In genomic region chr11:60981515-60981914, GRCh38 we compare ENCODE assay signal across 1 cellular context.
TF ChIP-seq lines count a peak whose summit lies in the region.

No MANE protein-coding gene starts in this region.

TF ChIP-seq in GM23338, 12 proteins besides CTCF, POLR2A, EP300 and RAD21:
- TF ChIP-seq ZNF462 (CRISPR knock-in tag; IDR thresholded peaks at IDR 0.05) (no peak), ZNF331 (CRISPR knock-in tag; IDR thresholded peaks at IDR 0.05; ENCODE audit: low read depth) (no peak), JUNB (IDR thresholded peaks at IDR 0.05; ENCODE audit: unreplicated experiment) (no peak), REST (IDR thresholded peaks at IDR 0.05; ENCODE audit: unreplicated experiment) (no peak), ZNF114 (CRISPR knock-in tag; IDR thresholded peaks at IDR 0.05) (no peak), STAT1 (IDR thresholded peaks at IDR 0.05; ENCODE audit: unreplicated experiment) (no peak), NANOG (IDR thresholded peaks at IDR 0.05; ENCODE audit: borderline replicate concordance) (no peak), EZH2 (IDR thresholded peaks at IDR 0.05; ENCODE audit: low read depth, unreplicated experiment) (no peak), EZH2phosphoT487 (IDR thresholded peaks at IDR 0.05; ENCODE audit: unreplicated experiment) (no peak), CREB1 (CRISPR knock-in tag; IDR thresholded peaks at IDR 0.05; ENCODE audit: low read depth) (no peak), POLR2AphosphoS5 (IDR thresholded peaks at IDR 0.05; ENCODE audit: low read depth) (no peak)
- TF ChIP-seq, protein P1, sequence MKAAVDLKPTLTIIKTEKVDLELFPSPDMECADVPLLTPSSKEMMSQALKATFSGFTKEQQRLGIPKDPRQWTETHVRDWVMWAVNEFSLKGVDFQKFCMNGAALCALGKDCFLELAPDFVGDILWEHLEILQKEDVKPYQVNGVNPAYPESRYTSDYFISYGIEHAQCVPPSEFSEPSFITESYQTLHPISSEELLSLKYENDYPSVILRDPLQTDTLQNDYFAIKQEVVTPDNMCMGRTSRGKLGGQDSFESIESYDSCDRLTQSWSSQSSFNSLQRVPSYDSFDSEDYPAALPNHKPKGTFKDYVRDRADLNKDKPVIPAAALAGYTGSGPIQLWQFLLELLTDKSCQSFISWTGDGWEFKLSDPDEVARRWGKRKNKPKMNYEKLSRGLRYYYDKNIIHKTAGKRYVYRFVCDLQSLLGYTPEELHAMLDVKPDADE (IDR thresholded peaks at IDR 0.05): no peak
TF ChIP-seq in GM23338: peak in this region for 0.
